8 cellular contexts compared by ENCODE assay signal in genomic region chrX:38800981-38801845, GRCh38. TPM values are rescaled to one million over a fixed set of nuclear protein-coding genes. Genes with fewer than 3 reads are reported as not detected.
DNase-seq lines count a peak whose midpoint lies in the region; ATAC-seq and TF ChIP-seq lines count a peak whose summit lies in the region.

MID1IP1 (plus strand) TSS chrX:38801459; CDS start chrX:38804947, 3,488 bp downstream.

- no peak for TF ChIP-seq CTCF in liver (IDR thresholded peaks at IDR 0.05; ENCODE audit: low read depth, low read length, missing input control)

- H3K9me3 ChIP-seq in liver (ENCODE audit: control insufficient read depth in 4 of 4, low read length in 3 of 4) = no peaks in the 10 kb centered on the region

- H3K27me3 ChIP-seq in liver (ENCODE audit: control insufficient read depth in 4 of 4, insufficient read depth in 4 of 4, low read length in 3 of 4) = no peaks in the 10 kb centered on the region

- H3K27ac ChIP-seq in liver (ENCODE audit: low read depth in 1 of 2, low read length in 2 of 2) = peak within 1 kb of the TSS; percentile 86 to 90

- ATAC-seq in HG03139 (IDR thresholded peaks at IDR 0.05; ENCODE audit: unreplicated experiment) = peak; percentile 42

- peak within 1 kb of the TSS; percentile 84 to 98 for H3K9ac ChIP-seq in liver (ENCODE audit: low read depth in 1 of 2, low read length in 2 of 2)

- TF ChIP-seq POLR2A in GM15510 (IDR thresholded peaks at IDR 0.05; ENCODE audit: borderline replicate concordance, extremely low read depth, insufficient read length) = peak; percentile 48

- TF ChIP-seq RAD21 in liver (IDR thresholded peaks at IDR 0.05) = no peak

- no peaks in the 10 kb centered on the region for H3K36me3 ChIP-seq in liver (ENCODE audit: control insufficient read depth in 4 of 4, insufficient read depth in 3 of 4, low read depth in 1 of 4, low read length in 3 of 4)

- POLR2A ChIA-PET in activated CD8-positive, alpha-beta memory T cell treated with anti-CD3 and anti-CD28 coated beads for 36 hours (lab: Charles Lee) = interaction anchor here (1.0 kb wide), 1 partner anchor 10 kb away, joined by 3 read pairs; no protein-coding TSS in a partner anchor

- peaks cover 0 to 5% (median 3%) of the 10 kb centered on the region in 4 donors for H3K4me1 ChIP-seq in liver (ENCODE audit: control insufficient read depth in 4 of 4, insufficient read depth in 4 of 4, low read length in 3 of 4)

- WGBS in liver = 4% methylated on average over 32 of the region's 32 CpGs

- DNase-seq in NCI-H526 (lab: John Stamatoyannopoulos, UW) (peak; percentile 91 to 98), SW 1271 (lab: John Stamatoyannopoulos, UW) (no peak)
- DNase-seq in effector CD4-positive, alpha-beta T cell = peak; percentile 63
- peak; percentile 61 for DNase-seq in stimulated activated CD4-positive, alpha-beta T cell treated with anti-CD3 and anti-CD28 coated beads, Interleukin-2, amount 100 ng/mL, for 4 hours (ENCODE audit: low read depth)

- peak within 1 kb of the TSS; percentile 69 to 89 (median 83) for H3K4me3 ChIP-seq in liver (ENCODE audit: low read depth in 1 of 3, low read length in 3 of 3)

- CTCF ChIA-PET in activated CD8-positive, alpha-beta memory T cell treated with anti-CD3 and anti-CD28 coated beads for 36 hours (lab: Charles Lee) = no interaction called here

TF ChIP-seq in liver, 16 proteins besides CTCF, POLR2A, EP300 and RAD21:
- TF ChIP-seq EGR1 (IDR thresholded peaks at IDR 0.05; ENCODE audit: low read depth in 2 of 2) (no peak), RXRA (IDR thresholded peaks at IDR 0.05) (peak; percentile 36 to 45), HNF4A (conservative IDR thresholded peaks at IDR 0.05) (no peak), SP1 (IDR thresholded peaks at IDR 0.05) (peak; percentile 66), JUND (IDR thresholded peaks at IDR 0.05) (no peak), FOXA2 (IDR thresholded peaks at IDR 0.05) (no peak), HNF4G (IDR thresholded peaks at IDR 0.05) (no peak), YY1 (IDR thresholded peaks at IDR 0.05) (peak; percentile 92), GABPA (IDR thresholded peaks at IDR 0.05 in 1 of 2, conservative IDR thresholded peaks at IDR 0.05 in 1 of 2) (no peak), ZBTB33 (IDR thresholded peaks at IDR 0.05) (no peak), FOXA1 (IDR thresholded peaks at IDR 0.05) (no peak), NR2F2 (IDR thresholded peaks at IDR 0.05) (no peak), TAF1 (conservative IDR thresholded peaks at IDR 0.05) (peak; percentile 90)
- TF ChIP-seq, protein P1, sequence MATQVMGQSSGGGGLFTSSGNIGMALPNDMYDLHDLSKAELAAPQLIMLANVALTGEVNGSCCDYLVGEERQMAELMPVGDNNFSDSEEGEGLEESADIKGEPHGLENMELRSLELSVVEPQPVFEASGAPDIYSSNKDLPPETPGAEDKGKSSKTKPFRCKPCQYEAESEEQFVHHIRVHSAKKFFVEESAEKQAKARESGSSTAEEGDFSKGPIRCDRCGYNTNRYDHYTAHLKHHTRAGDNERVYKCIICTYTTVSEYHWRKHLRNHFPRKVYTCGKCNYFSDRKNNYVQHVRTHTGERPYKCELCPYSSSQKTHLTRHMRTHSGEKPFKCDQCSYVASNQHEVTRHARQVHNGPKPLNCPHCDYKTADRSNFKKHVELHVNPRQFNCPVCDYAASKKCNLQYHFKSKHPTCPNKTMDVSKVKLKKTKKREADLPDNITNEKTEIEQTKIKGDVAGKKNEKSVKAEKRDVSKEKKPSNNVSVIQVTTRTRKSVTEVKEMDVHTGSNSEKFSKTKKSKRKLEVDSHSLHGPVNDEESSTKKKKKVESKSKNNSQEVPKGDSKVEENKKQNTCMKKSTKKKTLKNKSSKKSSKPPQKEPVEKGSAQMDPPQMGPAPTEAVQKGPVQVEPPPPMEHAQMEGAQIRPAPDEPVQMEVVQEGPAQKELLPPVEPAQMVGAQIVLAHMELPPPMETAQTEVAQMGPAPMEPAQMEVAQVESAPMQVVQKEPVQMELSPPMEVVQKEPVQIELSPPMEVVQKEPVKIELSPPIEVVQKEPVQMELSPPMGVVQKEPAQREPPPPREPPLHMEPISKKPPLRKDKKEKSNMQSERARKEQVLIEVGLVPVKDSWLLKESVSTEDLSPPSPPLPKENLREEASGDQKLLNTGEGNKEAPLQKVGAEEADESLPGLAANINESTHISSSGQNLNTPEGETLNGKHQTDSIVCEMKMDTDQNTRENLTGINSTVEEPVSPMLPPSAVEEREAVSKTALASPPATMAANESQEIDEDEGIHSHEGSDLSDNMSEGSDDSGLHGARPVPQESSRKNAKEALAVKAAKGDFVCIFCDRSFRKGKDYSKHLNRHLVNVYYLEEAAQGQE (IDR thresholded peaks at IDR 0.05) = peak; percentile 91
- TF ChIP-seq, protein P2, sequence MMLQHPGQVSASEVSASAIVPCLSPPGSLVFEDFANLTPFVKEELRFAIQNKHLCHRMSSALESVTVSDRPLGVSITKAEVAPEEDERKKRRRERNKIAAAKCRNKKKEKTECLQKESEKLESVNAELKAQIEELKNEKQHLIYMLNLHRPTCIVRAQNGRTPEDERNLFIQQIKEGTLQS (IDR thresholded peaks at IDR 0.05) = no peak
- TF ChIP-seq, protein P3, sequence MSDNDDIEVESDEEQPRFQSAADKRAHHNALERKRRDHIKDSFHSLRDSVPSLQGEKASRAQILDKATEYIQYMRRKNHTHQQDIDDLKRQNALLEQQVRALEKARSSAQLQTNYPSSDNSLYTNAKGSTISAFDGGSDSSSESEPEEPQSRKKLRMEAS (IDR thresholded peaks at IDR 0.05) = no peak

RNA-seq across cellular contexts. Expression of gene MID1IP1, which starts in this region (rescaled TPM):
- 10 to 100 TPM; 90.8 to 94.2 TPM for total RNA-seq in activated CD8-positive, alpha-beta memory T cell treated with anti-CD3 and anti-CD28 coated beads for 36 hours
- total RNA-seq in liver = 10 to 100 TPM; 33.6 to 92.0 TPM
- 10 to 100 TPM in 1 of 2 donors, 1 to 10 TPM in 1; 6.8 to 40.5 TPM for polyA plus RNA-seq in liver

Comparison
In these comparisons a context has a peak if more than half of its experiments do, and no peak if none do; other contexts are left out.
1. DNase-seq: peak in NCI-H526 (2 of 2), effector CD4-positive, alpha-beta T cell (single experiment) and stimulated activated CD4-positive, alpha-beta T cell treated with anti-CD3 and anti-CD28 coated beads, Interleukin-2, amount 100 ng/mL, for 4 hours (single experiment); none in SW 1271 (0 of 2).